In the genomic region with DNA sequence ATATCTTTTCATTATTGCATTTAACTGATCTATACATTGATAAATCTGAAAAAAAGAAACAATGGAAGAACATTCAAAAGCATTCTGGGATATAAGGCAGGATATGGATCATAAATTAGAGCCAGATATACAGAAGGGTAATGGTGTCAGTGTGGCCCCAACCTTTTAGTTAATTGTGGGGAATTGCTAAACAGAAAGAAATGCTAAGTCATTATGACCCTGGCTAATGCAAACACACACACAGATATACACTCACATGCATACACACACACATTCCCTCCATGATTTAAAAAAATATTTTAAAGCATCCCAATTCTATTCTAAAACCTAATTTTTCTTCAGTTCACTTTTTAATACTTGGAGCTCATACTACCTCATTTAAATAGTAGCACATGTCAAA, we compare ENCODE assay signal across 26 cellular contexts.
"Had no signal": no experiment of that assay in that cellular context is flagged by ENCODE, and none has a peak within 500 bp of the region (broad histone marks: within the 10 kb centered on the region; RNA-seq: fewer than 3 reads in every experiment).

No MANE protein-coding gene starts in this region.

- H3K4me3 ChIP-seq: coronary artery, esophagus muscularis mucosa, gastrocnemius medialis, heart left ventricle, hepatocyte, left lung, ovary, psoas muscle, skin epidermis, thoracic aorta, tibial nerve, upper lobe of left lung had no signal

- DNase-seq: dermis blood vessel endothelial cell; effector memory CD4-positive, alpha-beta T cell; foreskin fibroblast; gastrocnemius medialis; heart left ventricle; left cardiac atrium; left lung; mesendoderm; midbrain; naive thymus-derived CD4-positive, alpha-beta T cell; nephron progenitor cell; nucleus accumbens; ovary; posterior cingulate gyrus; psoas muscle; right cardiac atrium; stimulated activated CD4-positive, alpha-beta T cell treated with anti-CD3 and anti-CD28 coated beads, Interleukin-15, amount 100 ng/mL, for 24 hours; stimulated activated CD4-positive, alpha-beta T cell treated with anti-CD3 and anti-CD28 coated beads, Interleukin-2, amount 100 ng/mL, for 48 hours; stimulated activated naive B cell treated with anti-CD40 and anti-IgM and Interleukin-4, amounts not matched to agents 10 μg/mL and 1 μg/mL and 100 μg/mL, for 72 hours; upper lobe of left lung had no signal
